16 cellular contexts compared by ENCODE assay signal in the genomic region with DNA sequence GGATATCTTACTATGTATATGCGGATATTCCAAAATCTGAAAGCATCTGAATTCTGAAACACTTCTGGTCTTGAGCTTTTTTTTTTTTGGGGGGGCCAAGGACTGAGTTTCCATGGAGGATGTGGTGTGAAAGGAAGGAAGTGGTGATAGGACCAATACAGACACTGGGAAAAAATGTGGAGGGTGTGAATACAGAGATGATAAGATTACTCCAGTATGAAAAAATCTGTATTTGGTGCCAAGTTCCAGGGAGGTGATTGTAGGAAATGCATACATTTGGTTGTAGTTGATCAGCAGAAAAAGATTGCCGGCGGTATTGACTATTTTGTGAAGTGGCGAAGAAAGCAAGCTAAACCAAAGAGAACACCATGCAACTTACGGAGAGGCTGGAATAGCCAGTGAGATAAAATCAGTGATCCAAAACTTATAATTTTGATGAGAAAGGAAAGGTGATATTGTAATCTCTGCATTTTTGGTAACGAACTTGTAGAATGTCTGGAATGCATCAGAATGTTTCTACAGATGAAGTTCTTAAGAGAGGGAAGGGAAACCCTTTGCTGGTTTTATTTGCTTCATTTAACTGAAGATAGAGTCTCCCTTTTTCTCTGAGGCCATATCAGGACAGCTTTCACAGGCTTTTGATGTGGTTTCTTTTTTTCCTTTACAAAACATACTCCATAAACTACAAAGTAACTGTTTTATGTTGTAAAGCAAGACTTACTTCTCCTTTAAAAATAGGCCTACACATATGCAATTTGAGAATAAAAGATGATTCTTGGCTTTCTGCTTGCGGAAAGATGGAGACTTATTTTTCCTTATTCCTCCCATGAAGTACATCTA. TPM values are rescaled to one million over a fixed set of nuclear protein-coding genes. Genes with fewer than 3 reads are reported as not detected.
DNase-seq lines count a peak whose midpoint lies in the region; ATAC-seq and TF ChIP-seq lines count a peak whose summit lies in the region.
"Had no signal": no experiment of that assay in that cellular context is flagged by ENCODE, and none has a peak within 500 bp of the region (broad histone marks: within the 10 kb centered on the region; RNA-seq: fewer than 3 reads in every experiment).

No MANE protein-coding gene starts in this region.

- no peaks in the 10 kb centered on the region for H3K27me3 ChIP-seq in CD8-positive, alpha-beta memory T cell (ENCODE audit: insufficient read depth, low read length, poor library complexity, severe bottlenecking)
- no peaks in the 10 kb centered on the region for H3K27me3 ChIP-seq in vagina
- H3K27me3 ChIP-seq: sigmoid colon had no signal

- peak overlapping the region; percentile 72 to 82 (median 80) for H3K4me3 Mint-ChIP-seq in CD8-positive, alpha-beta memory T cell

- peaks cover 79 to 95% (median 94%) of the 10 kb centered on the region in 3 donors for H3K4me1 Mint-ChIP-seq in CD8-positive, alpha-beta memory T cell

- ATAC-seq in GM18909 (IDR thresholded peaks at IDR 0.05; ENCODE audit: poor library complexity, unreplicated experiment) (no peak), HG03196 (IDR thresholded peaks at IDR 0.05; ENCODE audit: unreplicated experiment) (no peak)
- ATAC-seq: esophagus mucosa had no signal

- peak in 1 of 5 donors; percentile 65 for DNase-seq in CD8-positive, alpha-beta memory T cell
- peak; percentile 62 for DNase-seq in HS-27A (ENCODE audit: low read depth)
- DNase-seq in astrocyte of the spinal cord (ENCODE audit: low read depth, low spot score), result peak; percentile 23
- DNase-seq in globus pallidus (ENCODE audit: low spot score), result no peak
- no peak for DNase-seq in vagina (ENCODE audit: extremely low spot score in 2 of 2)
- DNase-seq: activated CD4-positive, alpha-beta T cell treated with anti-CD3 and anti-CD28 coated beads for 48 hours; DMS79 treated with DMSO at 0.1 percent for 48 hours; NCI-H2029; sigmoid colon; trophoblast cell had no signal

- TF ChIP-seq CTCF in astrocyte of the spinal cord (IDR thresholded peaks at IDR 0.05; ENCODE audit: low read depth, low read length), result no peak
- no peak for TF ChIP-seq CTCF in vagina (IDR thresholded peaks at IDR 0.05)

- no peaks in the 10 kb centered on the region for H3K36me3 ChIP-seq in CD8-positive, alpha-beta memory T cell (ENCODE audit: insufficient read depth, low read length)
- peaks cover 22% of the 10 kb centered on the region for H3K36me3 ChIP-seq in mesodermal cell (ENCODE audit: control insufficient read depth, insufficient read depth, low read length)
- peaks cover 0 to 4% of the 10 kb centered on the region in 2 donors for H3K36me3 ChIP-seq in vagina

- CTCF ChIA-PET in CD8-positive, alpha-beta memory T cell (lab: Charles Lee), result interaction anchor here (1.4 kb wide), 1 partner anchor 74 kb away, joined by 4 read pairs; the partner anchor contains the start of gene GTPBP4

- H3K27ac Mint-ChIP-seq in CD8-positive, alpha-beta memory T cell, result peak overlapping the region; percentile 90 to 98 (median 92)

- no peak overlapping the region for H3K27ac ChIP-seq in CD8-positive, alpha-beta memory T cell (ENCODE audit: low read depth, low read length)
- H3K27ac ChIP-seq in mesodermal cell (ENCODE audit: low read depth, low read length, severe bottlenecking) (peak overlapping the region; percentile 29), vagina (no peak overlapping the region)
- H3K27ac ChIP-seq: KMS-11, sigmoid colon had no signal

- H3K4me3 ChIP-seq in CD8-positive, alpha-beta memory T cell (ENCODE audit: low read length), result peak overlapping the region; percentile 47
- H3K4me3 ChIP-seq in astrocyte of the spinal cord (ENCODE audit: low read depth, low read length), result no peak overlapping the region
- H3K4me3 ChIP-seq in mesodermal cell (ENCODE audit: extremely low read depth, insufficient read depth, low read length, poor library complexity, severe bottlenecking), result no peak overlapping the region
- H3K4me3 ChIP-seq in vagina, result no peak overlapping the region
- H3K4me3 ChIP-seq: sigmoid colon had no signal

- peaks cover 81% of the 10 kb centered on the region for H3K4me1 ChIP-seq in CD8-positive, alpha-beta memory T cell (ENCODE audit: insufficient read depth, low read length)
- H3K4me1 ChIP-seq in mesodermal cell (ENCODE audit: control insufficient read depth, insufficient read depth, low read length, poor library complexity, severe bottlenecking), result peaks cover 12% of the 10 kb centered on the region
- H3K4me1 ChIP-seq in vagina, result peaks cover 33% of the 10 kb centered on the region

- no peaks in the 10 kb centered on the region for H3K27me3 Mint-ChIP-seq in CD8-positive, alpha-beta memory T cell

- 94% methylated on average over 6 of the region's 7 CpGs for WGBS in mesodermal cell (ENCODE audit: insufficient coverage in 2 of 2), 2 experiments

- H3K9me3 Mint-ChIP-seq in CD8-positive, alpha-beta memory T cell, result no peaks in the 10 kb centered on the region

- POLR2A ChIA-PET in CD8-positive, alpha-beta memory T cell (lab: Charles Lee), result interaction anchor here (0.6 to 1.7 kb wide), 3 partner anchors 10 to 162 kb away, joined by 3 to 8 read pairs (median 5); partner anchors contain the start of gene IDI1

- intact Hi-C loops in vagina (cut with DNase I), result no loop called here

- peaks cover 0 to 17% (median 4%) of the 10 kb centered on the region in 3 donors for H3K36me3 Mint-ChIP-seq in CD8-positive, alpha-beta memory T cell

- TF ChIP-seq POLR2A in vagina (IDR thresholded peaks at IDR 0.05), result no peak

- in situ Hi-C loops in astrocyte of the spinal cord (cut with HindIII; ENCODE audit: low sequenced_read_pairs), result no loop called here

- H3K9me3 ChIP-seq in CD8-positive, alpha-beta memory T cell (ENCODE audit: low read length), result no peaks in the 10 kb centered on the region
- H3K9me3 ChIP-seq in mesodermal cell (ENCODE audit: control insufficient read depth, low read length) (no peaks in the 10 kb centered on the region), vagina (no peaks in the 10 kb centered on the region)
- H3K9me3 ChIP-seq: sigmoid colon had no signal

RNA-seq across cellular contexts. Expression of gene WDR37, which starts 6.0 kb away (rescaled TPM):
- total RNA-seq in CD8-positive, alpha-beta memory T cell, result 10 to 100 TPM; 14.5 to 15.8 TPM
- polyA plus RNA-seq in CD8-positive, alpha-beta memory T cell, result 21.7 TPM
- 14.6 TPM for polyA plus RNA-seq in mesodermal cell (2013, experiment 1 of 2)
- polyA plus RNA-seq in mesodermal cell (2013, experiment 2 of 2), result 12.2 TPM
- 16.9 TPM for total RNA-seq in vagina

RNA-seq across cellular contexts. Expression of gene IDI1, which starts 13.2 kb away (rescaled TPM):
- 10 to 100 TPM; 47.4 to 50.1 TPM for total RNA-seq in CD8-positive, alpha-beta memory T cell
- polyA plus RNA-seq in CD8-positive, alpha-beta memory T cell, result 53.1 TPM
- 172 TPM for polyA plus RNA-seq in mesodermal cell (2013, experiment 1 of 2)
- polyA plus RNA-seq in mesodermal cell (2013, experiment 2 of 2), result 191 TPM
- total RNA-seq in vagina, result 50.3 TPM

RNA-seq across cellular contexts. Expression of gene IDI2, which starts 36.5 kb away (rescaled TPM):
- not detected for total RNA-seq in CD8-positive, alpha-beta memory T cell
- polyA plus RNA-seq in CD8-positive, alpha-beta memory T cell, result not detected
- polyA plus RNA-seq in mesodermal cell (2013, experiment 1 of 2), result not detected
- polyA plus RNA-seq in mesodermal cell (2013, experiment 2 of 2), result not detected
- total RNA-seq in vagina, result not detected
- total RNA-seq: esophagus mucosa, mucosa of gallbladder, sigmoid colon had no signal
- polyA plus RNA-seq: sigmoid colon had no signal

Comparison
In these comparisons a context has a peak if more than half of its experiments do, and no peak if none do; other contexts are left out.
1. DNase-seq: peak in HS-27A (single experiment) and astrocyte of the spinal cord (single experiment); none in globus pallidus (single experiment) and vagina (0 of 2).